ENCODE assay signal across 1 cellular context in genomic region chr22:23908561-23909205, GRCh38.
TF ChIP-seq lines count a peak whose summit lies in the region.

No MANE protein-coding gene starts in this region.

TF ChIP-seq in GM23338, 12 proteins besides CTCF, POLR2A, EP300 and RAD21 (continued from another document):
- no peak for TF ChIP-seq ZNF462 (CRISPR knock-in tag; IDR thresholded peaks at IDR 0.05)
- TF ChIP-seq STAT1 (IDR thresholded peaks at IDR 0.05; ENCODE audit: unreplicated experiment) = no peak
- TF ChIP-seq ZNF331 (CRISPR knock-in tag; IDR thresholded peaks at IDR 0.05; ENCODE audit: low read depth) = no peak
- no peak for TF ChIP-seq POLR2AphosphoS5 (IDR thresholded peaks at IDR 0.05; ENCODE audit: low read depth)
- TF ChIP-seq NANOG (IDR thresholded peaks at IDR 0.05; ENCODE audit: borderline replicate concordance) = no peak
- TF ChIP-seq EZH2phosphoT487 (IDR thresholded peaks at IDR 0.05; ENCODE audit: unreplicated experiment) = no peak
- no peak for TF ChIP-seq JUNB (IDR thresholded peaks at IDR 0.05; ENCODE audit: unreplicated experiment)
- TF ChIP-seq ETS1 (IDR thresholded peaks at IDR 0.05) = no peak
- TF ChIP-seq REST (IDR thresholded peaks at IDR 0.05; ENCODE audit: unreplicated experiment) = no peak
